ENCODE assay signal across 8 cellular contexts in the genomic region with DNA sequence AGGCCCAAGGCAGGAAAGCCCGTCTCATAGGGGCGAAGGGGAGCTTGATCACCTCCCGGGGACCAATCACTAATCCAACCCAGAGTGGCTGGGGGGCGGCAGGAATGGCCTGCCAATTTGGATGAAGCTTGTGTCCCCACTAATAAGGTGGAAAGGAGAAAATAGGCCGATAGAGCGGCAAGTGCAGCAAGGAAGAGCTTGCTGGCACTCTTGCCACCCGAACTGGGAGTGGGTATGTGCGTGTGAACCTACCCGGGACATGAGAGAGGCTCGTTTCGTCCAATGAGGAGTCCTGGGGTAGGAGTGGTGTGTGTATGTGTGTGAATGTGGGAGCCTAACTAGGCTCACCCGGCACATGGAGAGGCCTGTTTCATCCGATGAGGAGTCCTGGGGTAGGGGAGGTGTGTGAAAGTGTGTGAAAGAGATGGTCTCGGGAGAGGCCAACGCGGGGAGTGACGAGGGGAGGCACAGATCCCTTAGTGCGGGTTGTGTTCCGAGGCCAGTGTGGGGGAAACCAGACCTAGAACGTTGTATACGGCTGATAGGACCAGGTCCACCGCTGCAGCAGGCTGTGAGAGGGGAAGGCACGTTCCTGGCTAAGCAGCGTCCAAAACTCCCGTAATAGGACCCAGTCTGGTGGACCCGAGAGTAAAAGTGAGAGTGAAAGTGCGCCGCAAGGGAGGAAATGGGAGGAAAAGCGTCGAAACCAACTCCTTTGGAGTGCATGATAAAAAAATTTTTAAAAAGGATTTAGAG. TPM values are rescaled to one million over a fixed set of nuclear protein-coding genes. Genes with fewer than 3 reads are reported as not detected.
DNase-seq lines count a peak whose midpoint lies in the region; ATAC-seq and TF ChIP-seq lines count a peak whose summit lies in the region.

No MANE protein-coding gene starts in this region.

- H3K9me3 ChIP-seq in A673 (ENCODE audit: low read depth, low read length, poor library complexity, severe bottlenecking) (no peaks in the 10 kb centered on the region), IMR-90 (ENCODE audit: control insufficient read depth, insufficient read depth, low read length) (no peaks in the 10 kb centered on the region)

- no peaks in the 10 kb centered on the region for H4K20me1 ChIP-seq in IMR-90 (ENCODE audit: insufficient read depth, low read length)

- peak overlapping the region; percentile 56 for H2BK5ac ChIP-seq in IMR-90 (ENCODE audit: low read depth, low read length, poor library complexity, severe bottlenecking)

- peak overlapping the region; percentile 86; the same call in 2 of the 3 replicates for H2BK15ac ChIP-seq in IMR-90 (ENCODE audit: low read depth, low read length)

- peak overlapping the region; percentile 48 for H3K27ac ChIP-seq in A673 (ENCODE audit: low read depth, low read length, poor library complexity, severe bottlenecking)
- peak overlapping the region; percentile 66 for H3K27ac ChIP-seq in IMR-90 (ENCODE audit: insufficient read depth, low read length)

- peak overlapping the region; percentile 79 for H2BK120ac ChIP-seq in IMR-90 (ENCODE audit: low read depth, low read length)

- H3K4me3 ChIP-seq in A673 (ENCODE audit: low read depth, low read length, poor library complexity, severe bottlenecking) (peak overlapping the region; percentile 37), IMR-90 (ENCODE audit: insufficient read depth, low read depth, low read length) (peak overlapping the region; percentile 31)

- H3K4me1 ChIP-seq in A673 (ENCODE audit: insufficient read depth, low read length, poor library complexity, severe bottlenecking) (peaks cover 9% of the 10 kb centered on the region), IMR-90 (ENCODE audit: control insufficient read depth, insufficient read depth, low read length) (peaks cover 12% of the 10 kb centered on the region)

- TF ChIP-seq RAD21 in IMR-90 (IDR thresholded peaks at IDR 0.05; ENCODE audit: low read length): no peak

- TF ChIP-seq CTCF in A673 (conservative IDR thresholded peaks at IDR 0.05; ENCODE audit: low read depth, low read length) (no peak), IMR-90 (conservative IDR thresholded peaks at IDR 0.05; ENCODE audit: low read depth, low read length) (no peak), omental fat pad (IDR thresholded peaks at IDR 0.05) (no peak)

- no peaks in the 10 kb centered on the region for H3K36me3 ChIP-seq in A673 (ENCODE audit: insufficient read depth, low read length, poor library complexity, severe bottlenecking)
- no peaks in the 10 kb centered on the region for H3K36me3 ChIP-seq in IMR-90 (ENCODE audit: control insufficient read depth, insufficient read depth, low read length)

- H3K18ac ChIP-seq in IMR-90 (ENCODE audit: low read depth, low read length): peak overlapping the region; percentile 78

- in situ Hi-C loops in IMR-90 (cut with MboI; ENCODE audit: low sequenced_read_pairs): no loop called here

- H2BK20ac ChIP-seq in IMR-90 (ENCODE audit: low read depth, low read length): peak overlapping the region; percentile 75; the same call in 1 of the 2 replicates

- peak; percentile 77 for ATAC-seq in IMR-90 (ENCODE audit: low read depth)
- peak; percentile 78 for ATAC-seq in omental fat pad (ENCODE audit: low FRiP score)
- no peak for ATAC-seq in HG02981 (IDR thresholded peaks at IDR 0.05; ENCODE audit: unreplicated experiment)
- ATAC-seq in GM19023 (IDR thresholded peaks at IDR 0.05; ENCODE audit: unreplicated experiment): no peak

- peak overlapping the region; percentile 68 for H3K9ac ChIP-seq in IMR-90 (ENCODE audit: low read depth, low read length)

- BruUV-seq in A673 (replicated peaks; lab: Mats Ljungman, UMichigan) (no TSS peak), IMR-90 (replicated peaks; lab: Mats Ljungman, UMichigan) (no TSS peak)

- peak overlapping the region; percentile 85 for H2AK9ac ChIP-seq in IMR-90 (replicated peaks; ENCODE audit: low read depth, low read length, poor library complexity)

- no peaks in the 10 kb centered on the region for H3K79me1 ChIP-seq in IMR-90 (ENCODE audit: low read depth in 1 of 2, low read length in 2 of 2)

- CTCF ChIA-PET in A673 (lab: Charles Lee): no interaction called here
- CTCF ChIA-PET in IMR-90 (lab: Yijun Ruan, JAX): no interaction called here

- H3K27me3 ChIP-seq in A673 (replicated peaks; ENCODE audit: insufficient read depth, low read depth, low read length, poor library complexity) (no peaks in the 10 kb centered on the region), IMR-90 (ENCODE audit: control insufficient read depth, insufficient read depth, low read length) (no peaks in the 10 kb centered on the region)

- 14% methylated on average over 19 of the region's 30 CpGs; no CpG with 5 or more reads in 1 of the 2 experiments for WGBS in IMR-90 (ENCODE audit: extremely low coverage in 2 of 2, insufficient read length in 1 of 2), 2 experiments

- intact Hi-C loops in A673 (cut with micrococcal nuclease; ENCODE audit: unreplicated experiment): no loop called here
- intact Hi-C loops in IMR-90 (cut with micrococcal nuclease): loop anchor here (1.0 kb wide), 1 partner anchor 55 kb away; a partner anchor contains a TSS

- H3K23ac ChIP-seq in IMR-90 (ENCODE audit: low read depth, low read length): peak overlapping the region; percentile 79; the same call in 1 of the 2 replicates

- H4K5ac ChIP-seq in IMR-90 (ENCODE audit: low read depth, low read length): peak overlapping the region; percentile 81

- peak overlapping the region; percentile 77 for H3K4me2 ChIP-seq in IMR-90 (ENCODE audit: low read depth, low read length)

- TF ChIP-seq POLR2A in IMR-90 (IDR thresholded peaks at IDR 0.05; ENCODE audit: low read depth, low read length): no peak

- H4K8ac ChIP-seq in IMR-90 (ENCODE audit: low read depth in 2 of 2, low read length in 2 of 2): peak overlapping the region; percentile 82 to 93

- peak overlapping the region; percentile 99 for H2AFZ ChIP-seq in IMR-90 (replicated peaks; ENCODE audit: low read length, poor library complexity)

- POLR2A ChIA-PET in A673 (lab: Charles Lee; ENCODE audit: low non-redundant PET): no interaction called here
- POLR2A ChIA-PET in IMR-90 (lab: Charles Lee; ENCODE audit: unreplicated experiment): no interaction called here

- no peaks in the 10 kb centered on the region for H3K9me1 ChIP-seq in IMR-90 (ENCODE audit: insufficient read depth, low read length)

- peak overlapping the region; percentile 93 for H4K91ac ChIP-seq in IMR-90 (ENCODE audit: insufficient read depth, low read depth, low read length)

- H3K56ac ChIP-seq in IMR-90 (ENCODE audit: extremely low read depth, insufficient read depth, low read length): peak overlapping the region; percentile 79

- DNase-seq in A673 (ENCODE audit: low spot score) (no peak), IMR-90 (peak; percentile 48), activated T-cell treated with anti-CD3 and anti-CD28 coated beads for 48 hours (ENCODE audit: low read depth) (peak; percentile 26), foreskin melanocyte (peak; percentile 31), omental fat pad (ENCODE audit: low spot score) (no peak), NCI-H1092 treated with DMSO at 0.1 percent for 48 hours (lab: John Stamatoyannopoulos, UW) (no peak)

- H3K4ac ChIP-seq in IMR-90 (ENCODE audit: low read depth, low read length): peak overlapping the region; percentile 85

- H2AK5ac ChIP-seq in IMR-90 (ENCODE audit: low read depth, low read length): peak overlapping the region; percentile 42; the same call in 1 of the 2 replicates

- H3K14ac ChIP-seq in IMR-90 (replicated peaks; ENCODE audit: low read depth, low read length): peak overlapping the region; percentile 95

- dilution Hi-C loops in IMR-90 (cut with HindIII; ENCODE audit: low sequenced_read_pairs, unreplicated experiment): no loop called here

TF ChIP-seq in IMR-90, 13 proteins besides CTCF, POLR2A, EP300 and RAD21:
- TF ChIP-seq RFX5 (IDR thresholded peaks at IDR 0.05; ENCODE audit: low read depth, low read length) (no peak), BHLHE40 (IDR thresholded peaks at IDR 0.05; ENCODE audit: low read depth, low read length) (peak; percentile 62)

RNA-seq across cellular contexts. Expression of a gene that starts 47.1 kb away (rescaled TPM):
- 48.5 and 62.7 TPM in 2 replicates for total RNA-seq in A673 (2021)
- 25.0 and 25.1 TPM in 2 replicates for total RNA-seq in IMR-90 (2012; rRNA removed)
- polyA plus RNA-seq in IMR-90 (2012; rRNA removed): 3.6 and 5.1 TPM in 2 replicates
- 4.9 and 5.6 TPM in 2 replicates for polyA plus RNA-seq in IMR-90 (2012; cell fraction: cytosol; rRNA removed)
- 3.5 and 6.7 TPM in 2 replicates for polyA plus RNA-seq in IMR-90 (2012; cell fraction: nucleus; rRNA removed; ENCODE audit: low replicate concordance)
- total RNA-seq in omental fat pad: 10 to 100 TPM in 2 of 4 donors, 1 to 10 TPM in 2; 8.3 to 26.3 (median 14.0) TPM

RNA-seq across cellular contexts. Expression of a gene that starts 47.8 kb away (rescaled TPM):
- total RNA-seq in A673 (2021): 0.39 and 1.1 TPM in 2 replicates
- total RNA-seq in IMR-90 (2012; rRNA removed): not detected in 2 replicates
- polyA plus RNA-seq in IMR-90 (2012; rRNA removed): 0.07 and 0.15 TPM in 2 replicates
- polyA plus RNA-seq in IMR-90 (2012; cell fraction: cytosol; rRNA removed): 0.11 TPM in 1 of 2 replicates, not detected in the other
- polyA plus RNA-seq in IMR-90 (2012; cell fraction: nucleus; rRNA removed; ENCODE audit: low replicate concordance): 0.32 and 1.0 TPM in 2 replicates
- under 1 TPM in 1 of 4 donors, not detected in 3; 0.09 TPM for total RNA-seq in omental fat pad

RNA-seq across cellular contexts. Expression of a gene that starts 54.1 kb away (rescaled TPM):
- 101 and 106 TPM in 2 replicates for total RNA-seq in A673 (2021)
- 79.8 and 80.5 TPM in 2 replicates for total RNA-seq in IMR-90 (2012; rRNA removed)
- polyA plus RNA-seq in IMR-90 (2012; rRNA removed): 62.0 and 67.9 TPM in 2 replicates
- 34.5 and 64.4 TPM in 2 replicates for polyA plus RNA-seq in IMR-90 (2012; cell fraction: cytosol; rRNA removed)
- 13.4 and 56.2 TPM in 2 replicates for polyA plus RNA-seq in IMR-90 (2012; cell fraction: nucleus; rRNA removed; ENCODE audit: low replicate concordance)
- total RNA-seq in omental fat pad: 100 to 1,000 TPM; 130 to 213 (median 167) TPM

RNA-seq across cellular contexts. Expression of a gene that starts 54.4 kb away (rescaled TPM):
- 136 and 137 TPM in 2 replicates for total RNA-seq in A673 (2021)
- total RNA-seq in IMR-90 (2012; rRNA removed): 111 TPM in 2 replicates
- polyA plus RNA-seq in IMR-90 (2012; rRNA removed): 50.4 and 52.7 TPM in 2 replicates
- polyA plus RNA-seq in IMR-90 (2012; cell fraction: cytosol; rRNA removed): 19.6 and 40.0 TPM in 2 replicates
- 16.9 and 44.8 TPM in 2 replicates for polyA plus RNA-seq in IMR-90 (2012; cell fraction: nucleus; rRNA removed; ENCODE audit: low replicate concordance)
- 100 to 1,000 TPM; 144 to 196 (median 159) TPM for total RNA-seq in omental fat pad

Comparison
In these comparisons a context has a peak if more than half of its experiments do, and no peak if none do; other contexts are left out.
1. DNase-seq: peak in IMR-90 (single experiment), activated T-cell treated with anti-CD3 and anti-CD28 coated beads for 48 hours (single experiment) and foreskin melanocyte (single experiment); none in A673 (single experiment), omental fat pad (single experiment) and NCI-H1092 treated with DMSO at 0.1 percent for 48 hours (single experiment).
2. ATAC-seq: peak in IMR-90 (single experiment) and omental fat pad (single experiment); none in HG02981 (single experiment) and GM19023 (single experiment).